1 cellular context compared by ENCODE assay signal in the genomic region with DNA sequence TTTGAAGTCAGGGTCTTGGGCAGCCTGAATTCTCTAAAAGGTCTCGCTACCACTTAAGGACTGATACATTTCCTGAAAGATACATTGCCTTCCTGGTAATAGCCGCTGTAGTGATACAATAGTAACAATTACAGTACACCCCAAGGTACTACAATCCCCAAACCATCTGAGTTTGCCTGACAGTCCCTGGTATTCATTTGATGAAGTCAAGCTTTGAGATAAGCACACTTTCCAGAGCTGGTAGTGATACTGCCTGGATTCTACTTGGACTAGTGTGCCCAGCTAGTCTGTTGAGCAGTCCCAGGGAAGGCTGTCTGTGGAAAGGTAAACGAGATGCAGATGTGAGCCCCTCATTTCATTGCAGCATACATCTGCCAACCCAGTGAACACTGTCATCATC.
TF ChIP-seq lines count a peak whose summit lies in the region.

No MANE protein-coding gene starts in this region.

TF ChIP-seq in HepG2, 621 proteins besides CTCF, POLR2A, EP300 and RAD21 (continued from another document):
- TF ChIP-seq, protein P1, sequence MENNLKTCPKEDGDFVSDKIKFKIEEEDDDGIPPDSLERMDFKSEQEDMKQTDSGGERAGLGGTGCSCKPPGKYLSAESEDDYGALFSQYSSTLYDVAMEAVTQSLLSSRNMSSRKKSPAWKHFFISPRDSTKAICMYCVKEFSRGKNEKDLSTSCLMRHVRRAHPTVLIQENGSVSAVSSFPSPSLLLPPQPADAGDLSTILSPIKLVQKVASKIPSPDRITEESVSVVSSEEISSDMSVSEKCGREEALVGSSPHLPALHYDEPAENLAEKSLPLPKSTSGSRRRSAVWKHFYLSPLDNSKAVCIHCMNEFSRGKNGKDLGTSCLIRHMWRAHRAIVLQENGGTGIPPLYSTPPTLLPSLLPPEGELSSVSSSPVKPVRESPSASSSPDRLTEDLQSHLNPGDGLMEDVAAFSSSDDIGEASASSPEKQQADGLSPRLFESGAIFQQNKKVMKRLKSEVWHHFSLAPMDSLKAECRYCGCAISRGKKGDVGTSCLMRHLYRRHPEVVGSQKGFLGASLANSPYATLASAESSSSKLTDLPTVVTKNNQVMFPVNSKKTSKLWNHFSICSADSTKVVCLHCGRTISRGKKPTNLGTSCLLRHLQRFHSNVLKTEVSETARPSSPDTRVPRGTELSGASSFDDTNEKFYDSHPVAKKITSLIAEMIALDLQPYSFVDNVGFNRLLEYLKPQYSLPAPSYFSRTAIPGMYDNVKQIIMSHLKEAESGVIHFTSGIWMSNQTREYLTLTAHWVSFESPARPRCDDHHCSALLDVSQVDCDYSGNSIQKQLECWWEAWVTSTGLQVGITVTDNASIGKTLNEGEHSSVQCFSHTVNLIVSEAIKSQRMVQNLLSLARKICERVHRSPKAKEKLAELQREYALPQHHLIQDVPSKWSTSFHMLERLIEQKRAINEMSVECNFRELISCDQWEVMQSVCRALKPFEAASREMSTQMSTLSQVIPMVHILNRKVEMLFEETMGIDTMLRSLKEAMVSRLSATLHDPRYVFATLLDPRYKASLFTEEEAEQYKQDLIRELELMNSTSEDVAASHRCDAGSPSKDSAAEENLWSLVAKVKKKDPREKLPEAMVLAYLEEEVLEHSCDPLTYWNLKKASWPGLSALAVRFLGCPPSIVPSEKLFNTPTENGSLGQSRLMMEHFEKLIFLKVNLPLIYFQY (CRISPR knock-in tag; IDR thresholded peaks at IDR 0.05; ENCODE audit: borderline replicate concordance): no peak
- TF ChIP-seq ZNF441 (CRISPR knock-in tag; IDR thresholded peaks at IDR 0.05; ENCODE audit: borderline replicate concordance) (no peak), MZF1 (CRISPR knock-in tag; IDR thresholded peaks at IDR 0.05; ENCODE audit: borderline replicate concordance) (no peak)
